In genomic region chr20:34363062-34364012, GRCh38 we compare ENCODE assay signal across 8 cellular contexts. TPM values are rescaled to one million over a fixed set of nuclear protein-coding genes. Genes with fewer than 3 reads are reported as not detected.
A peak's percentile ranks its signal among the peaks of the same experiment; 100 is the strongest.
DNase-seq lines count a peak whose midpoint lies in the region; ATAC-seq lines count a peak whose summit lies in the region.

Gene ITCH (plus strand): TSS chr20:34363273. CDS start chr20:34393812, 30,539 bp downstream.

- no peaks in the 10 kb centered on the region for H3K9me3 Mint-ChIP-seq in activated T-helper 1 cell treated with anti-CD3 and anti-CD28 coated beads, Interleukin-12 subunit alpha, Interleukin-12 subunit beta, Interleukin-2, Interleukin-4 antibody, amounts not matched to agents 30 ng/mL and 10 ng/mL and 1 ng/mL, durations not matched to agents 14 hours and 24 hours and 36 hours
- H3K9me3 Mint-ChIP-seq in naive thymus-derived CD4-positive, alpha-beta T cell = no peaks in the 10 kb centered on the region
- H3K9me3 Mint-ChIP-seq in stimulated activated naive B cell treated with anti-CD40 and anti-IgM and Interleukin-4, amounts not matched to agents 10 μg/mL and 1 μg/mL and 100 μg/mL, for 72 hours = peaks cover 3 to 5% of the 10 kb centered on the region in 2 donors

- 0 out of 2 replicates have a peak, but pooled peaks cover 11% of the 10 kb centered on the region for H4K20me1 ChIP-seq in Karpas-422 (ENCODE audit: insufficient read depth, low read depth, low read length)

- H2AFZ ChIP-seq in Karpas-422 (ENCODE audit: low read length) = peak within 1 kb of the TSS; percentile 80

- no peaks in the 10 kb centered on the region for H3K27me3 ChIP-seq in Karpas-422 (ENCODE audit: low read length)
- no peaks in the 10 kb centered on the region for H3K27me3 ChIP-seq in naive thymus-derived CD4-positive, alpha-beta T cell (ENCODE audit: control insufficient read depth in 2 of 2, insufficient read depth in 2 of 2, low read length in 2 of 2)

- peak within 1 kb of the TSS; percentile 100 for H3K4me3 Mint-ChIP-seq in activated T-helper 1 cell treated with anti-CD3 and anti-CD28 coated beads, Interleukin-12 subunit alpha, Interleukin-12 subunit beta, Interleukin-2, Interleukin-4 antibody, amounts not matched to agents 30 ng/mL and 10 ng/mL and 1 ng/mL, durations not matched to agents 14 hours and 24 hours and 36 hours
- H3K4me3 Mint-ChIP-seq in naive thymus-derived CD4-positive, alpha-beta T cell = peak within 1 kb of the TSS; percentile 96 to 100 (median 98)
- peak within 1 kb of the TSS; percentile 89 to 96 for H3K4me3 Mint-ChIP-seq in stimulated activated naive B cell treated with anti-CD40 and anti-IgM and Interleukin-4, amounts not matched to agents 10 μg/mL and 1 μg/mL and 100 μg/mL, for 72 hours

- peak; percentile 93 for ATAC-seq in GM21825 (IDR thresholded peaks at IDR 0.05; ENCODE audit: unreplicated experiment)
- peak; percentile 100 for ATAC-seq in naive thymus-derived CD4-positive, alpha-beta T cell
- peak; percentile 96 for ATAC-seq in stimulated activated naive B cell treated with anti-CD40 and anti-IgM and Interleukin-4, amounts not matched to agents 10 μg/mL and 1 μg/mL and 100 μg/mL, for 72 hours (replicated peaks)

- peak within 1 kb of the TSS; percentile 87 for H3K4me3 ChIP-seq in Karpas-422 (ENCODE audit: low read length)
- H3K4me3 ChIP-seq in naive thymus-derived CD4-positive, alpha-beta T cell (ENCODE audit: low read length) = peak within 1 kb of the TSS; percentile 93

- peaks cover 20% of the 10 kb centered on the region for H3K36me3 Mint-ChIP-seq in activated T-helper 1 cell treated with anti-CD3 and anti-CD28 coated beads, Interleukin-12 subunit alpha, Interleukin-12 subunit beta, Interleukin-2, Interleukin-4 antibody, amounts not matched to agents 30 ng/mL and 10 ng/mL and 1 ng/mL, durations not matched to agents 14 hours and 24 hours and 36 hours (ENCODE audit: low read depth)
- peaks cover 3 to 15% (median 4%) of the 10 kb centered on the region in 5 donors for H3K36me3 Mint-ChIP-seq in naive thymus-derived CD4-positive, alpha-beta T cell
- peaks cover 21 to 26% of the 10 kb centered on the region in 2 donors for H3K36me3 Mint-ChIP-seq in stimulated activated naive B cell treated with anti-CD40 and anti-IgM and Interleukin-4, amounts not matched to agents 10 μg/mL and 1 μg/mL and 100 μg/mL, for 72 hours

- CTCF ChIA-PET in naive thymus-derived CD4-positive, alpha-beta T cell (lab: Charles Lee) = interaction anchor here (0.6 to 2.1 kb wide), 6 partner anchors 51 to 1409 kb away, joined by 3 to 6 read pairs (median 4); no protein-coding TSS in a partner anchor

- DNase-seq in DMS79 treated with DMSO at 0.1 percent for 48 hours (lab: John Stamatoyannopoulos, UW) (peak; percentile 84), Karpas-422 (peak; percentile 97), RKO (ENCODE audit: low spot score) (peak; percentile 99), fibroblast of gingiva (ENCODE audit: low read depth) (peak; percentile 94)
- peak; percentile 91 for DNase-seq in activated T-helper 1 cell treated with anti-CD3 and anti-CD28 coated beads, Interleukin-12 subunit alpha, Interleukin-12 subunit beta, Interleukin-2, Interleukin-4 antibody, amounts not matched to agents 30 ng/mL and 10 ng/mL and 1 ng/mL, durations not matched to agents 14 hours and 24 hours and 36 hours (ENCODE audit: low spot score)
- DNase-seq in naive thymus-derived CD4-positive, alpha-beta T cell = peak; percentile 82 to 91 (median 88)
- peak; percentile 91 for DNase-seq in stimulated activated naive B cell treated with anti-CD40 and anti-IgM and Interleukin-4, amounts not matched to agents 10 μg/mL and 1 μg/mL and 100 μg/mL, for 72 hours

- H3K9me3 ChIP-seq in Karpas-422 (ENCODE audit: low read length) = no peaks in the 10 kb centered on the region
- no peaks in the 10 kb centered on the region for H3K9me3 ChIP-seq in naive thymus-derived CD4-positive, alpha-beta T cell (ENCODE audit: control insufficient read depth in 2 of 3, low read length in 3 of 3)

- peaks cover 51% of the 10 kb centered on the region for H3K79me2 ChIP-seq in Karpas-422 (ENCODE audit: low read length)

- intact Hi-C loops in activated T-helper 1 cell treated with anti-CD3 and anti-CD28 coated beads, Interleukin-12 subunit alpha, Interleukin-12 subunit beta, Interleukin-2, Interleukin-4 antibody, amounts not matched to agents 30 ng/mL and 10 ng/mL and 1 ng/mL, durations not matched to agents 14 hours and 24 hours and 36 hours (cut with micrococcal nuclease) = loop anchor here (1.0 to 10.0 kb wide), 9 partner anchors 51 to 461 kb away; partner anchors contain the start of genes AHCY, EIF2S2, MAP1LC3A and PIGU
- intact Hi-C loops in naive thymus-derived CD4-positive, alpha-beta T cell (cut with micrococcal nuclease) = loop anchor here (1.0 to 5.0 kb wide), 15 partner anchors 41 to 914 kb away; partner anchors contain the start of genes AHCY (in 2 of the 2), CHMP4B (in 2 of the 2), DYNLRB1 (in 1 of the 2) and MMP24OS (in 1 of the 2)

- H3K4me1 ChIP-seq in Karpas-422 (ENCODE audit: low read length) = peaks cover 32% of the 10 kb centered on the region
- peaks cover 25 to 41% of the 10 kb centered on the region in 2 donors for H3K4me1 ChIP-seq in naive thymus-derived CD4-positive, alpha-beta T cell (ENCODE audit: control insufficient read depth in 2 of 2, insufficient read depth in 2 of 2, low read length in 2 of 2)

- peak within 1 kb of the TSS; percentile 100 for H3K27ac Mint-ChIP-seq in activated T-helper 1 cell treated with anti-CD3 and anti-CD28 coated beads, Interleukin-12 subunit alpha, Interleukin-12 subunit beta, Interleukin-2, Interleukin-4 antibody, amounts not matched to agents 30 ng/mL and 10 ng/mL and 1 ng/mL, durations not matched to agents 14 hours and 24 hours and 36 hours
- peak within 1 kb of the TSS; percentile 91 to 100 (median 98) for H3K27ac Mint-ChIP-seq in naive thymus-derived CD4-positive, alpha-beta T cell
- peak within 1 kb of the TSS; percentile 99 for H3K27ac Mint-ChIP-seq in stimulated activated naive B cell treated with anti-CD40 and anti-IgM and Interleukin-4, amounts not matched to agents 10 μg/mL and 1 μg/mL and 100 μg/mL, for 72 hours

- H3K4me2 ChIP-seq in Karpas-422 (ENCODE audit: low read depth, low read length, poor library complexity, severe bottlenecking) = peak within 1 kb of the TSS; percentile 79

- H3K27me3 Mint-ChIP-seq in activated T-helper 1 cell treated with anti-CD3 and anti-CD28 coated beads, Interleukin-12 subunit alpha, Interleukin-12 subunit beta, Interleukin-2, Interleukin-4 antibody, amounts not matched to agents 30 ng/mL and 10 ng/mL and 1 ng/mL, durations not matched to agents 14 hours and 24 hours and 36 hours (ENCODE audit: insufficient read depth) = no peaks in the 10 kb centered on the region
- peaks cover 0 to 3% (median 0%) of the 10 kb centered on the region in 5 donors for H3K27me3 Mint-ChIP-seq in naive thymus-derived CD4-positive, alpha-beta T cell
- no peaks in the 10 kb centered on the region for H3K27me3 Mint-ChIP-seq in stimulated activated naive B cell treated with anti-CD40 and anti-IgM and Interleukin-4, amounts not matched to agents 10 μg/mL and 1 μg/mL and 100 μg/mL, for 72 hours

- H3K36me3 ChIP-seq in Karpas-422 (ENCODE audit: insufficient read depth, low read length) = peaks cover 3% of the 10 kb centered on the region; the same call in 1 of the 2 replicates
- H3K36me3 ChIP-seq in naive thymus-derived CD4-positive, alpha-beta T cell (ENCODE audit: control insufficient read depth in 2 of 3, insufficient read depth in 3 of 3, low read length in 3 of 3) = peaks cover 0 to 3% (median 0%) of the 10 kb centered on the region in 3 experiments

- H3K4me1 Mint-ChIP-seq in activated T-helper 1 cell treated with anti-CD3 and anti-CD28 coated beads, Interleukin-12 subunit alpha, Interleukin-12 subunit beta, Interleukin-2, Interleukin-4 antibody, amounts not matched to agents 30 ng/mL and 10 ng/mL and 1 ng/mL, durations not matched to agents 14 hours and 24 hours and 36 hours (ENCODE audit: low read depth) = peaks cover 27% of the 10 kb centered on the region
- H3K4me1 Mint-ChIP-seq in naive thymus-derived CD4-positive, alpha-beta T cell = peaks cover 27 to 50% (median 45%) of the 10 kb centered on the region in 7 donors
- peaks cover 19 to 49% of the 10 kb centered on the region in 2 donors for H3K4me1 Mint-ChIP-seq in stimulated activated naive B cell treated with anti-CD40 and anti-IgM and Interleukin-4, amounts not matched to agents 10 μg/mL and 1 μg/mL and 100 μg/mL, for 72 hours

- H3K27ac ChIP-seq in Karpas-422 (ENCODE audit: low read length) = peak within 1 kb of the TSS; percentile 27
- H3K27ac ChIP-seq in naive thymus-derived CD4-positive, alpha-beta T cell (ENCODE audit: low read depth, low read length) = peak within 1 kb of the TSS; percentile 98

- POLR2A ChIA-PET in naive thymus-derived CD4-positive, alpha-beta T cell (lab: Charles Lee) = interaction anchor here (0.6 to 2.5 kb wide), 9 partner anchors 9 to 921 kb away, joined by 3 to 8 read pairs (median 3); partner anchors contain the start of genes DYNLRB1, EIF2S2 and TP53INP2

- H3K9ac ChIP-seq in Karpas-422 (ENCODE audit: low read length) = peak within 1 kb of the TSS; percentile 87

- H3K9me2 ChIP-seq in Karpas-422 (replicated peaks; ENCODE audit: insufficient read depth, low read length) = no peaks in the 10 kb centered on the region

RNA-seq across cellular contexts. Expression of gene ITCH, which starts in this region (rescaled TPM):
- 38.7 and 54.8 TPM in 2 replicates for total RNA-seq in Karpas-422 (2014; rRNA removed; shearing (Covaris generic); ENCODE audit: low replicate concordance)
- 55.6 and 66.4 TPM in 2 replicates for total RNA-seq in activated T-helper 1 cell treated with anti-CD3 and anti-CD28 coated beads, Interleukin-12 subunit alpha, Interleukin-12 subunit beta, Interleukin-2, Interleukin-4 antibody, amounts not matched to agents 30 ng/mL and 10 ng/mL and 1 ng/mL, durations not matched to agents 14 hours and 24 hours and 36 hours
- 10 to 100 TPM; 50.8 to 70.4 (median 60.5) TPM for total RNA-seq in naive thymus-derived CD4-positive, alpha-beta T cell
- polyA plus RNA-seq in naive thymus-derived CD4-positive, alpha-beta T cell = 10 to 100 TPM; 14.6 to 21.6 TPM

Comparison
In these comparisons a context has a peak if more than half of its experiments do, and no peak if none do; other contexts are left out.
1. Peak in every context shown above with its lines: DNase-seq, ATAC-seq, H3K4me3 ChIP-seq and H3K27ac ChIP-seq.